21 cellular contexts compared by ENCODE assay signal in genomic region chr1:171212607-171213347, GRCh38. TPM values are rescaled to one million over a fixed set of nuclear protein-coding genes. Genes with fewer than 3 reads are reported as not detected.
DNase-seq lines count a peak whose midpoint lies in the region; ATAC-seq and TF ChIP-seq lines count a peak whose summit lies in the region.
"Had no signal": no experiment of that assay in that cellular context is flagged by ENCODE, and none has a peak within 500 bp of the region (broad histone marks: within the 10 kb centered on the region; RNA-seq: fewer than 3 reads in every experiment).

No MANE protein-coding gene starts in this region.

- no peaks in the 10 kb centered on the region for H3K27me3 Mint-ChIP-seq in endodermal cell (ENCODE audit: insufficient read depth)

- H3K4me3 ChIP-seq in left ventricle myocardium inferior (no peak overlapping the region), upper lobe of right lung (no peak overlapping the region), endodermal cell (ENCODE audit: low read length) (no peak overlapping the region)
- H3K4me3 ChIP-seq: A549, upper lobe of left lung had no signal

- 85 to 100% methylated on average over 2 to 3 of the region's 3 CpGs for WGBS in endodermal cell (ENCODE audit: insufficient coverage in 1 of 2, insufficient read length in 1 of 2), 2 experiments

- no peak overlapping the region for H3K4me3 Mint-ChIP-seq in endodermal cell
- H3K4me3 Mint-ChIP-seq: activated T-helper 17 cell treated with anti-CD3 and anti-CD28 coated beads, Interleukin-2, amount 50 U/mL, for 72 hours; immature natural killer cell had no signal

- H3K27ac ChIP-seq in left ventricle myocardium inferior (replicated peaks) = peak overlapping the region; percentile 71
- H3K27ac ChIP-seq in upper lobe of right lung = no peak overlapping the region
- H3K27ac ChIP-seq in endodermal cell (ENCODE audit: low read depth, low read length) = no peak overlapping the region
- H3K27ac ChIP-seq: A549, epithelial cell of prostate, WERI-Rb-1 had no signal

- H3K9ac ChIP-seq in endodermal cell (ENCODE audit: extremely low read depth, low read length, poor library complexity, severe bottlenecking) = no peak overlapping the region

- intact Hi-C loops in left ventricle myocardium inferior (cut with micrococcal nuclease) (no loop called here), cardiac septum (cut with DNase I) (no loop called here), left ventricle myocardium superior (cut with micrococcal nuclease) (no loop called here), upper lobe of right lung (cut with DNase I) (no loop called here)

- ATAC-seq in left ventricle myocardium superior (peak; percentile 27), upper lobe of right lung (peak; percentile 81), HG03457 (IDR thresholded peaks at IDR 0.05; ENCODE audit: unreplicated experiment) (no peak)
- ATAC-seq: A549; activated T-helper 17 cell treated with anti-CD3 and anti-CD28 coated beads, Interleukin-2, amount 50 U/mL, for 72 hours; SK-N-SH treated with all-trans-retinoic acid at 6 μM for 48 hours had no signal

- peaks cover under 1% of the 10 kb centered on the region for H3K9me3 Mint-ChIP-seq in endodermal cell
- H3K9me3 Mint-ChIP-seq: activated T-helper 17 cell treated with anti-CD3 and anti-CD28 coated beads, Interleukin-2, amount 50 U/mL, for 72 hours; immature natural killer cell had no signal

- no peak for TF ChIP-seq CTCF in left ventricle myocardium inferior (IDR thresholded peaks at IDR 0.05; ENCODE audit: borderline replicate concordance)
- no peak for TF ChIP-seq CTCF in upper lobe of right lung (IDR thresholded peaks at IDR 0.05)
- no peak for TF ChIP-seq CTCF in endodermal cell (conservative IDR thresholded peaks at IDR 0.05)

- H3K9me3 ChIP-seq in left ventricle myocardium inferior (replicated peaks) (no peaks in the 10 kb centered on the region), upper lobe of right lung (no peaks in the 10 kb centered on the region), endodermal cell (ENCODE audit: control insufficient read depth, low read length) (peaks cover 2% of the 10 kb centered on the region)
- H3K9me3 ChIP-seq: A549, upper lobe of left lung had no signal

- H3K4me1 Mint-ChIP-seq in endodermal cell = peaks cover 7% of the 10 kb centered on the region
- H3K4me1 Mint-ChIP-seq: activated T-helper 17 cell treated with anti-CD3 and anti-CD28 coated beads, Interleukin-2, amount 50 U/mL, for 72 hours; immature natural killer cell had no signal

- no peaks in the 10 kb centered on the region for H3K36me3 Mint-ChIP-seq in endodermal cell (ENCODE audit: low read depth)
- H3K36me3 Mint-ChIP-seq: immature natural killer cell had no signal

- H3K4me1 ChIP-seq in left ventricle myocardium inferior (peaks cover 39% of the 10 kb centered on the region), upper lobe of right lung (peaks cover 4% of the 10 kb centered on the region), endodermal cell (ENCODE audit: control insufficient read depth, insufficient read depth, low read length) (no peaks in the 10 kb centered on the region)
- H3K4me1 ChIP-seq: A549 had no signal

- no peak for DNase-seq in left ventricle myocardium inferior
- DNase-seq in cardiac septum (ENCODE audit: low spot score) = no peak
- DNase-seq in OCI-M1 (lab: John Stamatoyannopoulos, UW) = peak; percentile 73
- no peak for DNase-seq in left ventricle myocardium superior
- no peak for DNase-seq in upper lobe of right lung
- no peak for DNase-seq in NK-92 (lab: John Stamatoyannopoulos, UW; ENCODE audit: unreplicated experiment)
- no peak for DNase-seq in endodermal cell
- DNase-seq: glutamatergic neuron, GOT3, immature natural killer cell, NCI-H1048, NCI-H2171 treated with DMSO at 0.1 percent for 48 hours, nucleus accumbens, upper lobe of left lung, WERI-Rb-1 had no signal

- peaks cover 13% of the 10 kb centered on the region for H3K36me3 ChIP-seq in left ventricle myocardium inferior
- H3K36me3 ChIP-seq in upper lobe of right lung = no peaks in the 10 kb centered on the region
- H3K36me3 ChIP-seq in endodermal cell (ENCODE audit: control insufficient read depth, insufficient read depth, low read length) = no peaks in the 10 kb centered on the region
- H3K36me3 ChIP-seq: WERI-Rb-1 had no signal

- H3K27me3 ChIP-seq in left ventricle myocardium inferior (ENCODE audit: low read depth) (no peaks in the 10 kb centered on the region), upper lobe of right lung (no peaks in the 10 kb centered on the region), endodermal cell (ENCODE audit: control insufficient read depth, insufficient read depth, low read length, poor library complexity, severe bottlenecking) (no peaks in the 10 kb centered on the region)
- H3K27me3 ChIP-seq: upper lobe of left lung had no signal

- H3K27ac Mint-ChIP-seq in endodermal cell = no peak overlapping the region
- H3K27ac Mint-ChIP-seq: activated T-helper 17 cell treated with anti-CD3 and anti-CD28 coated beads, Interleukin-2, amount 50 U/mL, for 72 hours; immature natural killer cell had no signal

RNA-seq across cellular contexts. Expression of gene FMO2, which starts 27.7 kb away (rescaled TPM):
- total RNA-seq in left ventricle myocardium inferior = 49.7 TPM
- total RNA-seq in cardiac septum = 19.8 TPM
- 53.5 TPM for total RNA-seq in left ventricle myocardium superior
- total RNA-seq in upper lobe of right lung = 392 TPM
- not detected for total RNA-seq in endodermal cell
- polyA plus RNA-seq in endodermal cell (2013, experiment 1 of 2) = 0.25 TPM
- polyA plus RNA-seq in endodermal cell (2013, experiment 2 of 2) = 0.17 TPM
- total RNA-seq: activated CD8-positive, alpha-beta memory T cell treated with anti-CD3 and anti-CD28 coated beads for 36 hours; activated T-helper 17 cell treated with anti-CD3 and anti-CD28 coated beads, Interleukin-2, amount 50 U/mL, for 72 hours had no signal
- polyA plus RNA-seq: A549, immature natural killer cell had no signal

RNA-seq across cellular contexts. Expression of gene FMO1, which starts 35.5 kb away (rescaled TPM):
- total RNA-seq in left ventricle myocardium inferior = 0.49 TPM
- 1.3 TPM for total RNA-seq in cardiac septum
- total RNA-seq in left ventricle myocardium superior = 0.59 TPM
- 1.3 TPM for total RNA-seq in upper lobe of right lung
- not detected for total RNA-seq in endodermal cell
- 0.78 TPM for polyA plus RNA-seq in endodermal cell (2013, experiment 1 of 2)
- polyA plus RNA-seq in endodermal cell (2013, experiment 2 of 2) = 0.66 TPM
- total RNA-seq: activated CD8-positive, alpha-beta memory T cell treated with anti-CD3 and anti-CD28 coated beads for 36 hours; activated T-helper 17 cell treated with anti-CD3 and anti-CD28 coated beads, Interleukin-2, amount 50 U/mL, for 72 hours had no signal
- polyA plus RNA-seq: A549, immature natural killer cell had no signal

Comparison
In these comparisons a context has a peak if more than half of its experiments do, and no peak if none do; other contexts are left out.
1. RNA of gene FMO2, which starts 27.7 kb away (total RNA-seq): 392 TPM in upper lobe of right lung (single experiment), 53.5 TPM in left ventricle myocardium superior (single experiment), 49.7 TPM in left ventricle myocardium inferior (single experiment) and 19.8 TPM in cardiac septum (single experiment); not detected in endodermal cell; every median in the first group is over 10 times any median in the second.